20 cellular contexts compared by ENCODE assay signal in the genomic region with DNA sequence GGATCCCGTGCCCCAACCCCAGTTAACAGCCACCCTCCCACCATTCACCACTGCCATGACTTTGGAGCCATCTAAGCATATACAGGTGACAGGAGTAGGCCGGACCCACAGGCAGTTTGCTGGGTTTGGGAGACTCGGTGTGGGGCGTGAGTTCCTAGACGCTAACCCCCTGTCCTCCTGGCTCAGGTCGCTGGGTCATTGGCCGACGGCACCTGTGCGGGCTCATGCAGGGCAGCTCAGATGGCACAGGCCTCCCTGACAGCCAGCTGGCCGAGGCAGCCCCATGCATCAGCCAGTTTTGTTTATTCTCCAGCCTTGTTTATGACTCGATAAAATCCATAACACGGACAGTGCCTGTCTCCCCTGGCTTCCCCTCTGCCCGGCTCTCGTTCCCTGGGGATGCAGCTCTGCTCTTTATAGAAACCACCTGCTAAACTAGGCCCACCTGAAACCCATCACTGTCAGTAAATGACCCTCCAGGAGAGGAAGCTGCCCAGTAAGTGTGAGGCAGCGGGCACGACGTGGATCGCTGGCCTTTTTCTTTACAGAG. TPM values are rescaled to one million over a fixed set of nuclear protein-coding genes. Genes with fewer than 3 reads are reported as not detected.
DNase-seq lines count a peak whose midpoint lies in the region; ATAC-seq and TF ChIP-seq lines count a peak whose summit lies in the region.
"Had no signal": no experiment of that assay in that cellular context is flagged by ENCODE, and none has a peak within 500 bp of the region (broad histone marks: within the 10 kb centered on the region; RNA-seq: fewer than 3 reads in every experiment).

No MANE protein-coding gene starts in this region.

- H3K27ac ChIP-seq in cardiac muscle cell (peak overlapping the region; percentile 49), heart left ventricle (no peak overlapping the region)
- H3K27ac ChIP-seq in naive thymus-derived CD4-positive, alpha-beta T cell (ENCODE audit: low read depth, low read length): no peak overlapping the region
- H3K27ac ChIP-seq: HL-60, RWPE1, SJCRH30 had no signal

- no peaks in the 10 kb centered on the region for H3K27me3 Mint-ChIP-seq in naive thymus-derived CD4-positive, alpha-beta T cell
- H3K27me3 Mint-ChIP-seq in stimulated activated naive B cell treated with anti-CD40 and anti-IgM and Interleukin-4, amounts not matched to agents 10 μg/mL and 1 μg/mL and 100 μg/mL, for 72 hours: no peaks in the 10 kb centered on the region

- TF ChIP-seq POLR2A in heart left ventricle (IDR thresholded peaks at IDR 0.05): no peak

- TF ChIP-seq CTCF in cardiac muscle cell (IDR thresholded peaks at IDR 0.05; ENCODE audit: low read depth, low read length) (no peak), heart left ventricle (IDR thresholded peaks at IDR 0.05) (no peak)

- H3K27me3 ChIP-seq in cardiac muscle cell (no peaks in the 10 kb centered on the region), heart left ventricle (no peaks in the 10 kb centered on the region)
- no peaks in the 10 kb centered on the region for H3K27me3 ChIP-seq in naive thymus-derived CD4-positive, alpha-beta T cell (ENCODE audit: control insufficient read depth in 2 of 2, insufficient read depth in 2 of 2, low read length in 2 of 2)
- H3K27me3 ChIP-seq: SJCRH30 had no signal

- H3K36me3 ChIP-seq in cardiac muscle cell (no peaks in the 10 kb centered on the region), heart left ventricle (no peaks in the 10 kb centered on the region)
- H3K36me3 ChIP-seq in naive thymus-derived CD4-positive, alpha-beta T cell (ENCODE audit: control insufficient read depth in 2 of 3, insufficient read depth in 3 of 3, low read length in 3 of 3): no peaks in the 10 kb centered on the region

- no peak overlapping the region for H3K4me3 Mint-ChIP-seq in naive thymus-derived CD4-positive, alpha-beta T cell
- H3K4me3 Mint-ChIP-seq in stimulated activated naive B cell treated with anti-CD40 and anti-IgM and Interleukin-4, amounts not matched to agents 10 μg/mL and 1 μg/mL and 100 μg/mL, for 72 hours: peak overlapping the region in 1 of 2 donors; percentile 46
- H3K4me3 Mint-ChIP-seq: CD8-positive, alpha-beta T cell had no signal

- ATAC-seq in heart left ventricle: no peak
- ATAC-seq in naive thymus-derived CD4-positive, alpha-beta T cell: no peak
- ATAC-seq in stimulated activated naive B cell treated with anti-CD40 and anti-IgM and Interleukin-4, amounts not matched to agents 10 μg/mL and 1 μg/mL and 100 μg/mL, for 72 hours (replicated peaks): peak in 1 of 2 donors; percentile 29
- ATAC-seq in GM18502 (IDR thresholded peaks at IDR 0.05; ENCODE audit: poor library complexity, unreplicated experiment): no peak
- ATAC-seq: CD8-positive, alpha-beta T cell; PC-3 had no signal

- peaks cover 0 to 4% (median 0%) of the 10 kb centered on the region in 5 donors for H3K36me3 Mint-ChIP-seq in naive thymus-derived CD4-positive, alpha-beta T cell
- H3K36me3 Mint-ChIP-seq in stimulated activated naive B cell treated with anti-CD40 and anti-IgM and Interleukin-4, amounts not matched to agents 10 μg/mL and 1 μg/mL and 100 μg/mL, for 72 hours: peaks cover 4% of the 10 kb centered on the region in 2 donors
- H3K36me3 Mint-ChIP-seq: CD8-positive, alpha-beta T cell had no signal

- H3K27ac Mint-ChIP-seq in naive thymus-derived CD4-positive, alpha-beta T cell: peak overlapping the region in 5 of 9 donors; percentile 17 to 83 (median 45)
- H3K27ac Mint-ChIP-seq in stimulated activated naive B cell treated with anti-CD40 and anti-IgM and Interleukin-4, amounts not matched to agents 10 μg/mL and 1 μg/mL and 100 μg/mL, for 72 hours: peak overlapping the region; percentile 86

- POLR2A ChIA-PET in naive thymus-derived CD4-positive, alpha-beta T cell (lab: Charles Lee): no interaction called here

- CTCF ChIA-PET in naive thymus-derived CD4-positive, alpha-beta T cell (lab: Charles Lee): interaction anchor here (0.7 kb wide), 1 partner anchor 54 kb away, joined by 9 read pairs; no protein-coding TSS in a partner anchor

- H3K9me3 ChIP-seq in cardiac muscle cell (ENCODE audit: low read depth): no peaks in the 10 kb centered on the region
- no peaks in the 10 kb centered on the region for H3K9me3 ChIP-seq in heart left ventricle
- no peaks in the 10 kb centered on the region for H3K9me3 ChIP-seq in naive thymus-derived CD4-positive, alpha-beta T cell (ENCODE audit: control insufficient read depth in 2 of 3, low read length in 3 of 3)
- H3K9me3 ChIP-seq: SJCRH30 had no signal

- peaks cover 13% of the 10 kb centered on the region for H3K4me1 ChIP-seq in cardiac muscle cell (ENCODE audit: low read depth)
- peaks cover 0 to 6% (median 0%) of the 10 kb centered on the region in 12 donors for H3K4me1 ChIP-seq in heart left ventricle
- H3K4me1 ChIP-seq in naive thymus-derived CD4-positive, alpha-beta T cell (ENCODE audit: control insufficient read depth in 2 of 2, insufficient read depth in 2 of 2, low read length in 2 of 2): peaks cover 12 to 31% of the 10 kb centered on the region in 2 donors

- intact Hi-C loops in heart left ventricle (cut with DNase I): loop anchor here in 3 of 10 donors (5.0 to 10.0 kb wide), 4 partner anchors 49 to 117 kb away; no protein-coding TSS in a partner anchor
- intact Hi-C loops in naive thymus-derived CD4-positive, alpha-beta T cell (cut with micrococcal nuclease): loop anchor here in 1 of 2 donors (5.0 kb wide), 1 partner anchor 359 kb away; no protein-coding TSS in a partner anchor

- H3K4me1 Mint-ChIP-seq in naive thymus-derived CD4-positive, alpha-beta T cell: peaks cover 16 to 47% (median 40%) of the 10 kb centered on the region in 7 donors
- H3K4me1 Mint-ChIP-seq in stimulated activated naive B cell treated with anti-CD40 and anti-IgM and Interleukin-4, amounts not matched to agents 10 μg/mL and 1 μg/mL and 100 μg/mL, for 72 hours: peaks cover 53 to 68% of the 10 kb centered on the region in 2 donors

- H3K4me3 ChIP-seq in cardiac muscle cell: no peak overlapping the region
- H3K4me3 ChIP-seq in heart left ventricle: no peak overlapping the region
- no peak overlapping the region for H3K4me3 ChIP-seq in naive thymus-derived CD4-positive, alpha-beta T cell (ENCODE audit: low read length)
- H3K4me3 ChIP-seq: SJCRH30 had no signal

- DNase-seq in cardiac muscle cell (ENCODE audit: low read depth in 1 of 2, low spot score in 1 of 2) (no peak), heart left ventricle (no peak), NCI-H1092 treated with DMSO at 0.1 percent for 48 hours (lab: John Stamatoyannopoulos, UW) (peak; percentile 42), T-helper 2 cell (no peak), AML-193 (lab: John Stamatoyannopoulos, UW) (no peak)
- DNase-seq in naive thymus-derived CD4-positive, alpha-beta T cell: no peak
- no peak for DNase-seq in stimulated activated naive B cell treated with anti-CD40 and anti-IgM and Interleukin-4, amounts not matched to agents 10 μg/mL and 1 μg/mL and 100 μg/mL, for 72 hours
- DNase-seq: CD8-positive, alpha-beta T cell; GF-D8; GOT3; MV-4-11; NCI-H1436 treated with DMSO at 0.1 percent for 48 hours; NCI-H2029 treated with DMSO at 0.1 percent for 48 hours; NCI-H2171 treated with DMSO at 0.1 percent for 48 hours; NCI-H446 treated with DMSO at 0.1 percent for 48 hours; PC-3; SJCRH30 had no signal

- WGBS in heart left ventricle, 4 donors: 88 to 93% (median 91%) methylated on average over 16 to 18 of the region's 18 CpGs

- H3K9me3 Mint-ChIP-seq in naive thymus-derived CD4-positive, alpha-beta T cell: peaks cover 0 to 3% (median 0%) of the 10 kb centered on the region in 11 donors
- peaks cover 0 to 3% of the 10 kb centered on the region in 2 donors for H3K9me3 Mint-ChIP-seq in stimulated activated naive B cell treated with anti-CD40 and anti-IgM and Interleukin-4, amounts not matched to agents 10 μg/mL and 1 μg/mL and 100 μg/mL, for 72 hours
- H3K9me3 Mint-ChIP-seq: CD8-positive, alpha-beta T cell had no signal

RNA-seq across cellular contexts. Expression of a gene that starts 46.0 kb away (rescaled TPM):
- total RNA-seq in cardiac muscle cell (36.8 and 46.8 TPM in 2 replicates), heart left ventricle (1 to 10 TPM; 1.5 to 4.0 (median 2.6) TPM)
- polyA plus RNA-seq in cardiac muscle cell (11.8 and 14.2 TPM in 2 replicates), heart left ventricle (1 to 10 TPM in 1 of 2 donors, under 1 TPM in 1; 0.84 to 2.6 TPM)
- 10 to 100 TPM in 2 of 5 experiments, 1 to 10 TPM in 3; 6.1 to 14.1 (median 8.4) TPM for total RNA-seq in naive thymus-derived CD4-positive, alpha-beta T cell
- 1 to 10 TPM in 1 of 2 donors, under 1 TPM in 1; 0.64 to 2.5 TPM for polyA plus RNA-seq in naive thymus-derived CD4-positive, alpha-beta T cell
